In genomic region chr15:98933376-98933775, GRCh38 we compare ENCODE assay signal across 22 cellular contexts.
"Had no signal": no experiment of that assay in that cellular context is flagged by ENCODE, and none has a peak within 500 bp of the region (broad histone marks: within the 10 kb centered on the region; RNA-seq: fewer than 3 reads in every experiment).

No MANE protein-coding gene starts in this region.

- H3K4me1 ChIP-seq: right atrium auricular region, transverse colon, upper lobe of right lung had no signal

- H3K4me1 Mint-ChIP-seq: naive B cell had no signal

- H3K36me3 ChIP-seq: ovary had no signal

- DNase-seq: heart left ventricle; hypothalamus; immature natural killer cell; kidney; left colon; left ventricle myocardium inferior; mesendoderm; naive B cell; natural killer cell; stimulated activated CD4-positive, alpha-beta T cell treated with anti-CD3 and anti-CD28 coated beads, Interleukin-4, amount 100 ng/mL, for 24 hours; stimulated activated naive CD4-positive, alpha-beta T cell; transverse colon; upper lobe of right lung had no signal

- H3K27me3 Mint-ChIP-seq: naive B cell; progenitor cell of endocrine pancreas; stimulated activated naive CD8-positive, alpha-beta T cell treated with anti-CD3 and anti-CD28 coated beads, Interleukin-15, Interleukin-2, amounts not matched to agents 100 ng/mL and 50 ng/mL, for 24 hours had no signal

- H3K27me3 ChIP-seq: heart left ventricle, ovary, right atrium auricular region, transverse colon, upper lobe of right lung had no signal

- H3K9me3 ChIP-seq: heart left ventricle, left ventricle myocardium inferior, ovary, right atrium auricular region, transverse colon, upper lobe of right lung had no signal

- H3K27ac Mint-ChIP-seq: immature natural killer cell; mesothelial cell of epicardium; natural killer cell; progenitor cell of endocrine pancreas; stimulated activated effector memory CD8-positive, alpha-beta T cell treated with anti-CD3 and anti-CD28 coated beads, Interleukin-12 subunit alpha, Interleukin-12 subunit beta, amount 100 ng/mL, for 72 hours; stimulated activated naive CD8-positive, alpha-beta T cell treated with anti-CD3 and anti-CD28 coated beads, Interleukin-15, Interleukin-2, amounts not matched to agents 100 ng/mL and 50 ng/mL, for 24 hours had no signal

- H3K27ac ChIP-seq: heart left ventricle, left ventricle myocardium inferior, ovary, right atrium auricular region, skin epidermis, transverse colon, upper lobe of right lung had no signal

- H3K4me3 ChIP-seq: heart left ventricle, left ventricle myocardium inferior, lung, ovary, right atrium auricular region, skin epidermis, transverse colon, upper lobe of right lung had no signal

- ATAC-seq: heart left ventricle; left colon; natural killer cell; sciatic nerve; stimulated activated effector memory CD8-positive, alpha-beta T cell treated with anti-CD3 and anti-CD28 coated beads, Interleukin-12 subunit alpha, Interleukin-12 subunit beta, amount 100 ng/mL, for 72 hours; upper lobe of right lung had no signal

- H3K4me3 Mint-ChIP-seq: immature natural killer cell; mesothelial cell of epicardium; naive B cell; natural killer cell; stimulated activated effector memory CD8-positive, alpha-beta T cell treated with anti-CD3 and anti-CD28 coated beads, Interleukin-12 subunit alpha, Interleukin-12 subunit beta, amount 100 ng/mL, for 72 hours; stimulated activated naive CD8-positive, alpha-beta T cell treated with anti-CD3 and anti-CD28 coated beads, Interleukin-15, Interleukin-2, amounts not matched to agents 100 ng/mL and 50 ng/mL, for 24 hours had no signal

- H3K9me3 Mint-ChIP-seq: immature natural killer cell; mesothelial cell of epicardium; naive B cell; natural killer cell; stimulated activated effector memory CD8-positive, alpha-beta T cell treated with anti-CD3 and anti-CD28 coated beads, Interleukin-12 subunit alpha, Interleukin-12 subunit beta, amount 100 ng/mL, for 72 hours; stimulated activated naive CD8-positive, alpha-beta T cell treated with anti-CD3 and anti-CD28 coated beads, Interleukin-15, Interleukin-2, amounts not matched to agents 100 ng/mL and 50 ng/mL, for 24 hours had no signal
